16 cellular contexts compared by ENCODE assay signal in genomic region chr12:54301428-54302045, GRCh38. TPM values are rescaled to one million over a fixed set of nuclear protein-coding genes. Genes with fewer than 3 reads are reported as not detected.
DNase-seq lines count a peak whose midpoint lies in the region; ATAC-seq and TF ChIP-seq lines count a peak whose summit lies in the region.
"Had no signal": no experiment of that assay in that cellular context is flagged by ENCODE, and none has a peak within 500 bp of the region (broad histone marks: within the 10 kb centered on the region; RNA-seq: fewer than 3 reads in every experiment).

No MANE protein-coding gene starts in this region.

- dilution Hi-C loops in mammary epithelial cell (cut with HindIII; ENCODE audit: low sequenced_read_pairs): no loop called here

- no peak for ATAC-seq in upper lobe of left lung (ENCODE audit: low FRiP score in 2 of 2)

- TF ChIP-seq POLR2A in breast epithelium (IDR thresholded peaks at IDR 0.05) (no peak), upper lobe of left lung (IDR thresholded peaks at IDR 0.05) (no peak)

- H3K4me3 ChIP-seq in mammary epithelial cell (replicated peaks in 1 of 3; ENCODE audit: insufficient read depth in 1 of 3, low read depth in 2 of 3, low read length in 3 of 3): no peak overlapping the region
- H3K4me3 ChIP-seq in breast epithelium: no peak overlapping the region
- H3K4me3 ChIP-seq in mesodermal cell (ENCODE audit: extremely low read depth, insufficient read depth, low read length, poor library complexity, severe bottlenecking): peak overlapping the region; percentile 12
- peak overlapping the region in 3 of 4 donors; percentile 32 to 46 (median 44) for H3K4me3 ChIP-seq in upper lobe of left lung

- peak overlapping the region; percentile 82 for H3K27ac Mint-ChIP-seq in dendritic cell treated with granulocyte-macrophage colony-stimulating factor and Interleukin-4, amounts not matched to agents 40 ng/mL and 50 ng/mL, for 4 days
- H3K27ac Mint-ChIP-seq: CD8-positive, alpha-beta T cell; IgD-negative memory B cell had no signal

- 100% methylated on average over 1 of the region's 1 CpG for WGBS in mammary epithelial cell (ENCODE audit: low coverage, missing lambda C conversion rate)
- WGBS in mesodermal cell (ENCODE audit: insufficient coverage in 2 of 2), 2 experiments: 17% methylated on average over 1 of the region's 1 CpG; no CpG with 5 or more reads in 1 of the 2 experiments
- WGBS in upper lobe of left lung, 2 donors: 79 to 100% methylated on average over 1 of the region's 1 CpG

- peak overlapping the region; percentile 91 for H3K4me3 Mint-ChIP-seq in dendritic cell treated with granulocyte-macrophage colony-stimulating factor and Interleukin-4, amounts not matched to agents 40 ng/mL and 50 ng/mL, for 4 days

- in situ Hi-C loops in mammary epithelial cell (cut with MboI; ENCODE audit: low sequenced_read_pairs in 2 of 2): no loop called here

- H3K9me3 Mint-ChIP-seq in dendritic cell treated with granulocyte-macrophage colony-stimulating factor and Interleukin-4, amounts not matched to agents 40 ng/mL and 50 ng/mL, for 4 days: no peaks in the 10 kb centered on the region
- H3K9me3 Mint-ChIP-seq: CD8-positive, alpha-beta T cell; IgD-negative memory B cell; immature natural killer cell had no signal

- no peak for TF ChIP-seq EP300 in upper lobe of left lung (IDR thresholded peaks at IDR 0.05)

- H3K9ac ChIP-seq in mammary epithelial cell (ENCODE audit: insufficient read depth, low read length): no peak overlapping the region

- no peaks in the 10 kb centered on the region for H3K36me3 ChIP-seq in mammary epithelial cell (ENCODE audit: insufficient read depth, low read length)
- no peaks in the 10 kb centered on the region for H3K36me3 ChIP-seq in breast epithelium
- H3K36me3 ChIP-seq in mesodermal cell (ENCODE audit: control insufficient read depth, insufficient read depth, low read length): no peaks in the 10 kb centered on the region
- H3K36me3 ChIP-seq in upper lobe of left lung: no peaks in the 10 kb centered on the region
- H3K36me3 ChIP-seq: WERI-Rb-1 had no signal

- H3K27ac ChIP-seq in mammary epithelial cell (ENCODE audit: insufficient read depth, low read depth, low read length) (no peak overlapping the region), breast epithelium (no peak overlapping the region), mesodermal cell (ENCODE audit: low read depth, low read length, severe bottlenecking) (no peak overlapping the region), upper lobe of left lung (peak overlapping the region; percentile 37 to 86 (median 77))
- H3K27ac ChIP-seq: body of pancreas, WERI-Rb-1 had no signal

- no peaks in the 10 kb centered on the region for H4K20me1 ChIP-seq in mammary epithelial cell (ENCODE audit: insufficient read depth, low read length)

- CTCF ChIA-PET in mammary epithelial cell (lab: Charles Lee; ENCODE audit: low non-redundant PET): no interaction called here

- no peaks in the 10 kb centered on the region for H3K27me3 Mint-ChIP-seq in dendritic cell treated with granulocyte-macrophage colony-stimulating factor and Interleukin-4, amounts not matched to agents 40 ng/mL and 50 ng/mL, for 4 days

- DNase-seq in mammary epithelial cell (no peak), breast epithelium (ENCODE audit: low spot score in 2 of 2) (no peak), upper lobe of left lung (no peak), DMS 273 (lab: John Stamatoyannopoulos, UW; ENCODE audit: unreplicated experiment) (no peak), amniotic stem cell (lab: John Stamatoyannopoulos, UW) (no peak)
- no peak for DNase-seq in activated CD4-positive, CD25-positive, alpha-beta regulatory T cell treated with anti-CD3 and anti-CD28 coated beads, Interleukin-2, amount 50 U/mL, for 72 hours
- DNase-seq: effector CD8-positive, alpha-beta T cell; immature natural killer cell; NCI-H446 treated with DMSO at 0.1 percent for 48 hours had no signal

- H3K4me1 ChIP-seq in mammary epithelial cell (ENCODE audit: insufficient read depth, low read length) (peaks cover 41% of the 10 kb centered on the region), breast epithelium (peaks cover 0 to 3% of the 10 kb centered on the region in 2 donors), mesodermal cell (ENCODE audit: control insufficient read depth, insufficient read depth, low read length, poor library complexity, severe bottlenecking) (peaks cover 24% of the 10 kb centered on the region), upper lobe of left lung (peaks cover 30 to 49% (median 32%) of the 10 kb centered on the region in 4 donors)

- H3K27me3 ChIP-seq in mammary epithelial cell (ENCODE audit: insufficient read depth, low read length): no peaks in the 10 kb centered on the region
- H3K27me3 ChIP-seq in breast epithelium: no peaks in the 10 kb centered on the region
- no peaks in the 10 kb centered on the region for H3K27me3 ChIP-seq in upper lobe of left lung
- H3K27me3 ChIP-seq: body of pancreas had no signal

- no peaks in the 10 kb centered on the region for H3K79me2 ChIP-seq in mammary epithelial cell (ENCODE audit: insufficient read depth, low read length)

- H3K9me3 ChIP-seq in mammary epithelial cell (replicated peaks; ENCODE audit: insufficient read depth, low read length): no peaks in the 10 kb centered on the region
- H3K9me3 ChIP-seq in breast epithelium: no peaks in the 10 kb centered on the region
- H3K9me3 ChIP-seq in mesodermal cell (ENCODE audit: control insufficient read depth, low read length): no peaks in the 10 kb centered on the region
- H3K9me3 ChIP-seq in upper lobe of left lung: no peaks in the 10 kb centered on the region
- H3K9me3 ChIP-seq: body of pancreas had no signal

- peaks cover 27% of the 10 kb centered on the region for H3K36me3 Mint-ChIP-seq in dendritic cell treated with granulocyte-macrophage colony-stimulating factor and Interleukin-4, amounts not matched to agents 40 ng/mL and 50 ng/mL, for 4 days (ENCODE audit: low read depth)
- H3K36me3 Mint-ChIP-seq: CD8-positive, alpha-beta T cell; IgD-negative memory B cell; immature natural killer cell had no signal

- H3K4me2 ChIP-seq in mammary epithelial cell (ENCODE audit: insufficient read depth, low read depth, low read length): peak overlapping the region; percentile 75

- peaks cover 86% of the 10 kb centered on the region for H3K4me1 Mint-ChIP-seq in dendritic cell treated with granulocyte-macrophage colony-stimulating factor and Interleukin-4, amounts not matched to agents 40 ng/mL and 50 ng/mL, for 4 days (ENCODE audit: low read depth)

- TF ChIP-seq CTCF in mammary epithelial cell (conservative IDR thresholded peaks at IDR 0.05 in 1 of 2, IDR thresholded peaks at IDR 0.05 in 1 of 2; ENCODE audit: extremely low read depth in 1 of 2, insufficient read depth in 1 of 2, low read depth in 1 of 2, low read length in 2 of 2) (no peak), breast epithelium (IDR thresholded peaks at IDR 0.05) (no peak), upper lobe of left lung (IDR thresholded peaks at IDR 0.05) (no peak)

- intact Hi-C loops in mammary epithelial cell (cut with micrococcal nuclease): no loop called here
- intact Hi-C loops in breast epithelium (cut with DNase I; ENCODE audit: low total_unique reads): loop anchor here (5.0 kb wide), 1 partner anchor 404 kb away; no protein-coding TSS in a partner anchor
- intact Hi-C loops in dendritic cell treated with granulocyte-macrophage colony-stimulating factor and Interleukin-4, amounts not matched to agents 40 ng/mL and 50 ng/mL, for 4 days (cut with micrococcal nuclease): no loop called here

- peak overlapping the region; percentile 78 for H2AFZ ChIP-seq in mammary epithelial cell (ENCODE audit: low read depth, low read length)

- no TSS peak for BruUV-seq in mammary epithelial cell (replicated peaks; lab: Mats Ljungman, UMichigan)

RNA-seq across cellular contexts. Expression of gene NFE2, which starts 0.7 kb away (rescaled TPM):
- total RNA-seq in mammary epithelial cell (under 1 TPM; 0.26 to 0.67 TPM), breast epithelium (under 1 TPM; 0.15 to 0.48 (median 0.33) TPM), upper lobe of left lung (10 to 100 TPM in 2 of 6 donors, 1 to 10 TPM in 4; 2.7 to 16.8 (median 9.3) TPM)
- polyA plus RNA-seq in mammary epithelial cell: 0.54 TPM
- polyA minus RNA-seq in mammary epithelial cell: not detected
- 1.5 TPM for polyA plus RNA-seq in mesodermal cell (2013, experiment 1 of 2)
- polyA plus RNA-seq in mesodermal cell (2013, experiment 2 of 2): 1.7 TPM
- total RNA-seq: CD8-positive, alpha-beta T cell; pulmonary artery endothelial cell had no signal

RNA-seq across cellular contexts. Expression of gene HNRNPA1, which starts 21.0 kb away (rescaled TPM):
- total RNA-seq in mammary epithelial cell (1,000 to 10,000 TPM in 1 of 2 donors, 100 to 1,000 TPM in 1; 216 to 1,018 TPM), breast epithelium (100 to 1,000 TPM; 387 to 571 (median 477) TPM), upper lobe of left lung (100 to 1,000 TPM; 255 to 870 (median 475) TPM)
- 973 TPM for polyA plus RNA-seq in mammary epithelial cell
- 602 TPM for polyA minus RNA-seq in mammary epithelial cell
- 1,805 TPM for polyA plus RNA-seq in mesodermal cell (2013, experiment 1 of 2)
- polyA plus RNA-seq in mesodermal cell (2013, experiment 2 of 2): 1,831 TPM

RNA-seq across cellular contexts. Expression of gene CBX5, which starts 21.6 kb away (rescaled TPM):
- total RNA-seq in mammary epithelial cell: 10 to 100 TPM; 37.2 to 68.1 TPM
- 26.9 TPM for polyA plus RNA-seq in mammary epithelial cell
- polyA minus RNA-seq in mammary epithelial cell: 126 TPM
- total RNA-seq in breast epithelium: 10 to 100 TPM; 22.4 to 45.8 (median 31.8) TPM
- polyA plus RNA-seq in mesodermal cell (2013, experiment 1 of 2): 70.9 TPM
- polyA plus RNA-seq in mesodermal cell (2013, experiment 2 of 2): 64.6 TPM
- 10 to 100 TPM; 15.5 to 48.2 (median 36.1) TPM for total RNA-seq in upper lobe of left lung

RNA-seq across cellular contexts. Expression of gene COPZ1, which starts 23.4 kb away (rescaled TPM):
- total RNA-seq in mammary epithelial cell (100 to 1,000 TPM; 113 to 155 TPM), breast epithelium (100 to 1,000 TPM in 1 of 3 donors, 10 to 100 TPM in 2; 70.9 to 109 (median 90.1) TPM), upper lobe of left lung (100 to 1,000 TPM in 3 of 6 donors, 10 to 100 TPM in 3; 55.5 to 132 (median 96.7) TPM)
- polyA plus RNA-seq in mammary epithelial cell: 172 TPM
- 168 TPM for polyA minus RNA-seq in mammary epithelial cell
- 140 TPM for polyA plus RNA-seq in mesodermal cell (2013, experiment 1 of 2)
- polyA plus RNA-seq in mesodermal cell (2013, experiment 2 of 2): 140 TPM

Comparison
In these comparisons a context has a peak if more than half of its experiments do, and no peak if none do; other contexts are left out.
1. H3K27ac ChIP-seq: peak in upper lobe of left lung (4 of 4); none in mammary epithelial cell (single experiment), breast epithelium (0 of 2) and mesodermal cell (single experiment).
2. H3K4me3 ChIP-seq: peak in mesodermal cell (single experiment) and upper lobe of left lung (3 of 4); none in mammary epithelial cell (0 of 3) and breast epithelium (0 of 3).